8 cellular contexts compared by ENCODE assay signal in the genomic region with DNA sequence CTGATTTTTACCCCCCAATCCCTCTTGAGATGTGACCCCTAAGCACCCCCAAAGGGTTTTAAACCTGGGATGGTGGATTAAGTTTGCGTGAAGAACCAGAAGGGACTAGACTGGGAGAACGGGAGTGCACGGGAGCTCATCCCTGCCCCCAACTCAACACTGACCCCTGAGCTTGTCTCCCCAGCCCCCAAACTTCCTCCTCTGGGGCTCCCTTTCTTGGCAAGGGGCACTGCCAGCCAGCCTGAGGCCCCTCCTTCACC. TPM values are rescaled to one million over a fixed set of nuclear protein-coding genes. Genes with fewer than 3 reads are reported as not detected.
DNase-seq lines count a peak whose midpoint lies in the region; ATAC-seq lines count a peak whose summit lies in the region.

No MANE protein-coding gene starts in this region.

- H3K4me1 ChIP-seq in iPS-20b (ENCODE audit: insufficient read depth, low read length) (peaks cover 5% of the 10 kb centered on the region), subcutaneous abdominal adipose tissue (ENCODE audit: control insufficient read depth in 5 of 5, insufficient read depth in 5 of 5, low read length in 5 of 5) (peaks cover 2 to 43% (median 28%) of the 10 kb centered on the region in 5 donors)

- H3K36me3 ChIP-seq in iPS-20b (ENCODE audit: insufficient read depth, low read depth, low read length) (peaks cover 29% of the 10 kb centered on the region), subcutaneous abdominal adipose tissue (ENCODE audit: control insufficient read depth in 5 of 5, insufficient read depth in 5 of 5, low read length in 5 of 5) (no peaks in the 10 kb centered on the region)

- peaks cover 44% of the 10 kb centered on the region for H3K4me1 Mint-ChIP-seq in activated CD4-positive, alpha-beta memory T cell treated with anti-CD3 and anti-CD28 coated beads for 36 hours (ENCODE audit: low read depth)

- CTCF ChIA-PET in activated CD4-positive, alpha-beta memory T cell treated with anti-CD3 and anti-CD28 coated beads for 36 hours (lab: Charles Lee) = interaction anchor here (1.4 to 1.5 kb wide), 2 partner anchors 18 to 36 kb away, joined by 5 to 9 read pairs; a partner anchor contains a TSS

- peak overlapping the region; percentile 95 for H3K27ac Mint-ChIP-seq in activated CD4-positive, alpha-beta memory T cell treated with anti-CD3 and anti-CD28 coated beads for 36 hours

- H3K36me3 Mint-ChIP-seq in activated CD4-positive, alpha-beta memory T cell treated with anti-CD3 and anti-CD28 coated beads for 36 hours = peaks cover 6% of the 10 kb centered on the region

- H3K9me3 ChIP-seq in iPS-20b (ENCODE audit: insufficient read depth, low read depth, low read length) = no peaks in the 10 kb centered on the region
- no peaks in the 10 kb centered on the region for H3K9me3 ChIP-seq in subcutaneous abdominal adipose tissue (ENCODE audit: control insufficient read depth in 5 of 5, low read length in 5 of 5)

- no peak for ATAC-seq in GM18873 (IDR thresholded peaks at IDR 0.05; ENCODE audit: low FRiP score, unreplicated experiment)
- no peak for ATAC-seq in GM19023 (IDR thresholded peaks at IDR 0.05; ENCODE audit: unreplicated experiment)

- peak overlapping the region; percentile 99 for H3K4me3 Mint-ChIP-seq in activated CD4-positive, alpha-beta memory T cell treated with anti-CD3 and anti-CD28 coated beads for 36 hours

- POLR2A ChIA-PET in activated CD4-positive, alpha-beta memory T cell treated with anti-CD3 and anti-CD28 coated beads for 36 hours (lab: Charles Lee) = interaction anchor here (0.6 to 1.5 kb wide), 11 partner anchors 8 to 132 kb away, joined by 3 to 6 read pairs (median 3); a partner anchor contains a TSS

- DNase-seq in NCI-H82 (lab: John Stamatoyannopoulos, UW) = peak; percentile 58
- no peak for DNase-seq in NCI-H82 treated with DMSO at 0.1 percent for 48 hours (lab: John Stamatoyannopoulos, UW; ENCODE audit: unreplicated experiment)
- DNase-seq in activated CD4-positive, alpha-beta memory T cell treated with anti-CD3 and anti-CD28 coated beads for 36 hours = no peak
- no peak for DNase-seq in LoVo (ENCODE audit: low spot score)

- no peaks in the 10 kb centered on the region for H3K9me3 Mint-ChIP-seq in activated CD4-positive, alpha-beta memory T cell treated with anti-CD3 and anti-CD28 coated beads for 36 hours

- H3K4me3 ChIP-seq in iPS-20b (ENCODE audit: low read length) = peak overlapping the region; percentile 99
- H3K4me3 ChIP-seq in subcutaneous abdominal adipose tissue (ENCODE audit: low read depth in 1 of 5, low read length in 5 of 5) = peak overlapping the region; percentile 57 to 80 (median 77)

- intact Hi-C loops in activated CD4-positive, alpha-beta memory T cell treated with anti-CD3 and anti-CD28 coated beads for 36 hours (cut with micrococcal nuclease) = loop anchor here (1.0 to 2.0 kb wide), 3 partner anchors 19 to 313 kb away; a partner anchor contains a TSS

- no peaks in the 10 kb centered on the region for H3K27me3 ChIP-seq in iPS-20b (ENCODE audit: insufficient read depth, low read length)
- no peaks in the 10 kb centered on the region for H3K27me3 ChIP-seq in subcutaneous abdominal adipose tissue (ENCODE audit: control insufficient read depth in 5 of 5, insufficient read depth in 4 of 5, low read length in 5 of 5)

- no peaks in the 10 kb centered on the region for H3K27me3 Mint-ChIP-seq in activated CD4-positive, alpha-beta memory T cell treated with anti-CD3 and anti-CD28 coated beads for 36 hours

- H3K27ac ChIP-seq in iPS-20b (ENCODE audit: low read length) (peak overlapping the region; percentile 100), subcutaneous abdominal adipose tissue (ENCODE audit: low read depth, low read length) (peak overlapping the region; percentile 65)

- H3K9ac ChIP-seq in iPS-20b (ENCODE audit: low read depth, low read length) = peak overlapping the region; percentile 100
- H3K9ac ChIP-seq in subcutaneous abdominal adipose tissue (ENCODE audit: low read length in 5 of 5) = peak overlapping the region; percentile 54 to 95 (median 81)

RNA-seq across cellular contexts. Expression of a gene that starts 5.0 kb away (rescaled TPM):
- total RNA-seq in activated CD4-positive, alpha-beta memory T cell treated with anti-CD3 and anti-CD28 coated beads for 36 hours = 100 to 1,000 TPM; 578 to 592 TPM

RNA-seq across cellular contexts. Expression of a gene that starts 18.3 kb away (rescaled TPM):
- total RNA-seq in activated CD4-positive, alpha-beta memory T cell treated with anti-CD3 and anti-CD28 coated beads for 36 hours = 10 to 100 TPM; 10.4 to 11.4 TPM

RNA-seq across cellular contexts. Expression of a gene that starts 27.3 kb away (rescaled TPM):
- total RNA-seq in activated CD4-positive, alpha-beta memory T cell treated with anti-CD3 and anti-CD28 coated beads for 36 hours = 10 to 100 TPM; 44.9 to 45.2 TPM

RNA-seq across cellular contexts. Expression of a gene that starts 39.9 kb away (rescaled TPM):
- 10 to 100 TPM; 65.8 to 68.7 TPM for total RNA-seq in activated CD4-positive, alpha-beta memory T cell treated with anti-CD3 and anti-CD28 coated beads for 36 hours
